In genomic region chr19:8143041-8143440, GRCh38 we compare ENCODE assay signal across 20 cellular contexts. TPM values are rescaled to one million over a fixed set of nuclear protein-coding genes. Genes with fewer than 3 reads are reported as not detected.
DNase-seq lines count a peak whose midpoint lies in the region; ATAC-seq, FAIRE-seq and TF ChIP-seq lines count a peak whose summit lies in the region.
"Had no signal": no experiment of that assay in that cellular context is flagged by ENCODE, and none has a peak within 500 bp of the region (broad histone marks: within the 10 kb centered on the region; RNA-seq: fewer than 3 reads in every experiment).

No MANE protein-coding gene starts in this region.

- TF ChIP-seq POLR2A in HepG2 (IDR thresholded peaks at IDR 0.05; ENCODE audit: insufficient read depth in 1 of 2, low read depth in 2 of 2, low read length in 2 of 2) (no peak), right lobe of liver (IDR thresholded peaks at IDR 0.05) (no peak)

- H3K4me1 Mint-ChIP-seq in progenitor cell of endocrine pancreas (ENCODE audit: low read depth): peaks cover 5% of the 10 kb centered on the region

- no TSS peak for BruUV-seq in HepG2 (replicated peaks; lab: Mats Ljungman, UMichigan)
- no TSS peak for BruUV-seq in mammary epithelial cell (replicated peaks; lab: Mats Ljungman, UMichigan)

- peaks cover 7 to 20% of the 10 kb centered on the region in 2 experiments; a peak in 4 of 5 replicates for H3K27me3 ChIP-seq in HepG2 (ENCODE audit: control insufficient read depth in 1 of 2, insufficient read depth in 2 of 2, low read length in 2 of 2)
- H3K27me3 ChIP-seq in right lobe of liver: peaks cover 0 to 4% of the 10 kb centered on the region in 2 donors
- H3K27me3 ChIP-seq in mammary epithelial cell (ENCODE audit: insufficient read depth, low read length): peaks cover 12% of the 10 kb centered on the region
- peaks cover 46% of the 10 kb centered on the region for H3K27me3 ChIP-seq in keratinocyte (ENCODE audit: control insufficient read depth, extremely low read depth, insufficient read depth, low read length)
- peaks cover 12% of the 10 kb centered on the region for H3K27me3 ChIP-seq in brain microvascular endothelial cell (replicated peaks)

- CTCF ChIA-PET in HepG2 (lab: Yijun Ruan, JAX; ENCODE audit: low intra/inter-chr PET ratio, low total read pairs) (no interaction called here), mammary epithelial cell (lab: Charles Lee; ENCODE audit: low non-redundant PET) (no interaction called here)

- no peak overlapping the region for H3K27ac Mint-ChIP-seq in progenitor cell of endocrine pancreas

- H3K27ac ChIP-seq in HepG2 (ENCODE audit: extremely low read length, insufficient read depth, low read length) (no peak overlapping the region), right lobe of liver (no peak overlapping the region), mammary epithelial cell (ENCODE audit: insufficient read depth, low read depth, low read length) (no peak overlapping the region), keratinocyte (ENCODE audit: control insufficient read depth, insufficient read depth, low read length) (no peak overlapping the region), brain microvascular endothelial cell (no peak overlapping the region)

- H3K9ac ChIP-seq in HepG2 (ENCODE audit: insufficient read depth, low read depth, low read length) (no peak overlapping the region), mammary epithelial cell (ENCODE audit: insufficient read depth, low read length) (no peak overlapping the region), keratinocyte (ENCODE audit: control insufficient read depth, extremely low read depth, insufficient read depth, low read length) (no peak overlapping the region)

- no peak for TF ChIP-seq RAD21 in HepG2 (CRISPR knock-in tag; IDR thresholded peaks at IDR 0.05)

- no peaks in the 10 kb centered on the region for H3K9me3 Mint-ChIP-seq in progenitor cell of endocrine pancreas (ENCODE audit: low read depth)

- no peaks in the 10 kb centered on the region for H3K27me3 Mint-ChIP-seq in progenitor cell of endocrine pancreas

- H4K20me1 ChIP-seq in HepG2 (ENCODE audit: insufficient read depth, low read length): no peaks in the 10 kb centered on the region
- H4K20me1 ChIP-seq in mammary epithelial cell (ENCODE audit: insufficient read depth, low read length): no peaks in the 10 kb centered on the region
- H4K20me1 ChIP-seq in keratinocyte (ENCODE audit: control insufficient read depth, extremely low read depth, insufficient read depth, low read length): no peaks in the 10 kb centered on the region

- no peak for FAIRE-seq in HepG2 (lab: Jason Lieb, UNC)
- no peak for FAIRE-seq in keratinocyte (lab: Jason Lieb, UNC)
- FAIRE-seq: GM12878, RCC 7860 had no signal

- POLR2A ChIA-PET in HepG2 (lab: Yijun Ruan, JAX): no interaction called here

- H3K4me2 ChIP-seq in HepG2 (ENCODE audit: low read depth, low read length) (peak overlapping the region; percentile 42; the same call in 1 of the 2 replicates), mammary epithelial cell (ENCODE audit: insufficient read depth, low read depth, low read length) (peak overlapping the region; percentile 8), keratinocyte (ENCODE audit: control insufficient read depth, extremely low read depth, insufficient read depth, low read depth, low read length) (peak overlapping the region; percentile 41)

- no peak overlapping the region for H3K4me3 Mint-ChIP-seq in progenitor cell of endocrine pancreas (ENCODE audit: low read depth)

- intact Hi-C loops in HepG2 (cut with micrococcal nuclease; ENCODE audit: unreplicated experiment) (no loop called here), right lobe of liver (cut with DNase I) (no loop called here), mammary epithelial cell (cut with micrococcal nuclease) (loop anchor here (10.0 kb wide), 1 partner anchor 98 kb away; no protein-coding TSS in a partner anchor)

- H2AFZ ChIP-seq in HepG2 (ENCODE audit: low read length): no peak overlapping the region
- peak overlapping the region; percentile 53 for H2AFZ ChIP-seq in mammary epithelial cell (ENCODE audit: low read depth, low read length)
- no peak overlapping the region for H2AFZ ChIP-seq in keratinocyte (ENCODE audit: control insufficient read depth, low read length)

- dilution Hi-C loops in mammary epithelial cell (cut with HindIII; ENCODE audit: low sequenced_read_pairs) (no loop called here), keratinocyte (cut with MboI; ENCODE audit: extremely low pct_ligation_motif_present, low sequenced_read_pairs) (no loop called here)

- DNase-seq in HepG2 (ENCODE audit: low spot score) (no peak), right lobe of liver (no peak), mammary epithelial cell (no peak), keratinocyte (ENCODE audit: low read depth, low spot score) (no peak), brain microvascular endothelial cell (no peak), progenitor cell of endocrine pancreas (ENCODE audit: low spot score, unreplicated experiment) (no peak)
- DNase-seq: 8988T, C1 segment of cervical spinal cord, DMS153, GOT3, NCI-H1417, NCI-H1930, NCI-H2171, NCI-H510A, SHP77 treated with DMSO at 0.1 percent for 48 hours had no signal

- H3K4me1 ChIP-seq in HepG2 (ENCODE audit: insufficient read depth, low read length) (peaks cover 68% of the 10 kb centered on the region), right lobe of liver (no peaks in the 10 kb centered on the region), mammary epithelial cell (ENCODE audit: insufficient read depth, low read length) (no peaks in the 10 kb centered on the region), keratinocyte (ENCODE audit: control insufficient read depth, extremely low read depth, insufficient read depth, low read length) (peaks cover 4% of the 10 kb centered on the region)

- H3K9me3 ChIP-seq in HepG2 (ENCODE audit: low read length): no peaks in the 10 kb centered on the region
- H3K9me3 ChIP-seq in right lobe of liver: no peaks in the 10 kb centered on the region
- no peaks in the 10 kb centered on the region for H3K9me3 ChIP-seq in mammary epithelial cell (replicated peaks; ENCODE audit: insufficient read depth, low read length)
- no peaks in the 10 kb centered on the region for H3K9me3 ChIP-seq in keratinocyte (ENCODE audit: control insufficient read depth, low read depth, low read length)

- no peak for ATAC-seq in HepG2
- no peak for ATAC-seq in right lobe of liver
- ATAC-seq in HG03378 (IDR thresholded peaks at IDR 0.05; ENCODE audit: unreplicated experiment): no peak
- ATAC-seq in GM18858 (IDR thresholded peaks at IDR 0.05; ENCODE audit: unreplicated experiment): no peak
- ATAC-seq: GM12878 had no signal

- H3K9me1 ChIP-seq in keratinocyte (ENCODE audit: control insufficient read depth, extremely low read depth, insufficient read depth, low read length): no peaks in the 10 kb centered on the region

- no peak for TF ChIP-seq CTCF in HepG2 (CRISPR knock-in tag; IDR thresholded peaks at IDR 0.05)
- TF ChIP-seq CTCF in right lobe of liver (IDR thresholded peaks at IDR 0.05): no peak
- TF ChIP-seq CTCF in mammary epithelial cell (conservative IDR thresholded peaks at IDR 0.05 in 1 of 2, IDR thresholded peaks at IDR 0.05 in 1 of 2; ENCODE audit: extremely low read depth in 1 of 2, insufficient read depth in 1 of 2, low read depth in 1 of 2, low read length in 2 of 2): no peak
- no peak for TF ChIP-seq CTCF in keratinocyte (optimal IDR thresholded peaks at IDR 0.05 in 1 of 3, IDR thresholded peaks at IDR 0.05 in 1 of 3, conservative IDR thresholded peaks at IDR 0.05 in 1 of 3; ENCODE audit: extremely low read depth in 1 of 3, insufficient read depth in 2 of 3, low read length in 3 of 3)
- TF ChIP-seq CTCF in brain microvascular endothelial cell (IDR thresholded peaks at IDR 0.05; ENCODE audit: low read depth, low read length, missing control alignments): no peak
- no peak for TF ChIP-seq CTCF in progenitor cell of endocrine pancreas (IDR thresholded peaks at IDR 0.05; ENCODE audit: unreplicated experiment)

- H3K79me2 ChIP-seq in HepG2 (ENCODE audit: insufficient read depth, low read length) (no peaks in the 10 kb centered on the region), mammary epithelial cell (ENCODE audit: insufficient read depth, low read length) (no peaks in the 10 kb centered on the region), keratinocyte (ENCODE audit: control insufficient read depth, insufficient read depth, low read length) (no peaks in the 10 kb centered on the region)

- in situ Hi-C loops in HepG2 (cut with HindIII; ENCODE audit: extremely low pct_ligation_motif_present, low pct_unique_long_range_greater_than_20kb): no loop called here
- in situ Hi-C loops in mammary epithelial cell (cut with MboI; ENCODE audit: low sequenced_read_pairs in 2 of 2): no loop called here
- in situ Hi-C loops in brain microvascular endothelial cell (cut with HindIII; ENCODE audit: low pct_ligation_motif_present, low sequenced_read_pairs): no loop called here

- no peaks in the 10 kb centered on the region for H3K36me3 ChIP-seq in HepG2 (replicated peaks in 1 of 2; ENCODE audit: control insufficient read depth in 1 of 2, insufficient read depth in 2 of 2, low read length in 2 of 2)
- no peaks in the 10 kb centered on the region for H3K36me3 ChIP-seq in right lobe of liver
- no peaks in the 10 kb centered on the region for H3K36me3 ChIP-seq in mammary epithelial cell (ENCODE audit: insufficient read depth, low read length)
- no peaks in the 10 kb centered on the region for H3K36me3 ChIP-seq in keratinocyte (ENCODE audit: control insufficient read depth in 2 of 2, extremely low read depth in 1 of 2, insufficient read depth in 2 of 2, low read length in 2 of 2)
- no peaks in the 10 kb centered on the region for H3K36me3 ChIP-seq in brain microvascular endothelial cell (replicated peaks)

- WGBS in HepG2 (ENCODE audit: low lambda C conversion rate): 37% methylated on average over 8 of the region's 10 CpGs
- 82% methylated on average over 9 of the region's 10 CpGs for WGBS in right lobe of liver (ENCODE audit: insufficient coverage, low coverage, low lambda C conversion rate, missing lambda C conversion rate)
- 8% methylated on average over 10 of the region's 10 CpGs for WGBS in mammary epithelial cell (ENCODE audit: low coverage, missing lambda C conversion rate)

- peaks cover 6% of the 10 kb centered on the region for H3K36me3 Mint-ChIP-seq in progenitor cell of endocrine pancreas (ENCODE audit: insufficient read depth)

- no peak for TF ChIP-seq EP300 in HepG2 (IDR thresholded peaks at IDR 0.05; ENCODE audit: low read depth in 2 of 2, low read length in 2 of 2)
- TF ChIP-seq EP300 in HepG2 (CRISPR knock-in tag; IDR thresholded peaks at IDR 0.05; ENCODE audit: borderline replicate concordance): no peak

- no peak overlapping the region for H3K4me3 ChIP-seq in HepG2 (replicated peaks in 1 of 3; ENCODE audit: insufficient read depth in 1 of 3, low read depth in 2 of 3, low read length in 3 of 3)
- no peak overlapping the region for H3K4me3 ChIP-seq in right lobe of liver
- H3K4me3 ChIP-seq in mammary epithelial cell (replicated peaks in 1 of 3; ENCODE audit: insufficient read depth in 1 of 3, low read depth in 2 of 3, low read length in 3 of 3): no peak overlapping the region
- H3K4me3 ChIP-seq in keratinocyte (ENCODE audit: control insufficient read depth in 2 of 3, extremely low read depth in 1 of 3, insufficient read depth in 2 of 3, low read depth in 1 of 3, low read length in 3 of 3): no peak overlapping the region
- no peak overlapping the region for H3K4me3 ChIP-seq in brain microvascular endothelial cell (ENCODE audit: low read depth, low read length)
- H3K4me3 ChIP-seq: GM12878 had no signal

RNA-seq across cellular contexts. Expression of gene FBN3, which starts 6.4 kb away (rescaled TPM):
- 0.20 TPM in 1 of 2 replicates, not detected in the other for total RNA-seq in HepG2 (2016; rRNA removed; fragmentation: Illumina TruSeq; extraction: Trizol)
- total RNA-seq in HepG2 (2016; cell fraction: cytosol; rRNA removed; fragmentation: Illumina TruSeq; extraction: Trizol; ENCODE audit: low read depth): not detected in 2 replicates
- 0.22 TPM in 1 of 2 replicates, not detected in the other for total RNA-seq in HepG2 (2016; cell fraction: insoluble cytoplasmic fraction; rRNA removed; fragmentation: Illumina TruSeq; extraction: Trizol)
- not detected in 2 replicates for total RNA-seq in HepG2 (2016; cell fraction: membrane; rRNA removed; fragmentation: Illumina TruSeq; extraction: Trizol)
- not detected in 2 replicates for total RNA-seq in HepG2 (2016; cell fraction: nucleus; rRNA removed; fragmentation: Illumina TruSeq; extraction: Trizol)
- polyA plus RNA-seq in HepG2 (2011; rRNA removed): 1.3 and 2.4 TPM in 2 replicates
- 0.23 and 0.86 TPM in 2 replicates for polyA plus RNA-seq in HepG2 (2011; cell fraction: cytosol; rRNA removed)
- polyA plus RNA-seq in HepG2 (2011; cell fraction: nucleus; rRNA removed): 9.1 and 12.7 TPM in 2 replicates
- 0.59 and 1.1 TPM in 2 replicates for polyA plus RNA-seq in HepG2 (2012)
- polyA plus RNA-seq in HepG2 (2016; cell fraction: cytosol; fragmentation: Illumina TruSeq; extraction: Trizol; ENCODE audit: low read depth): not detected in 2 replicates
- polyA plus RNA-seq in HepG2 (2016; cell fraction: insoluble cytoplasmic fraction; fragmentation: Illumina TruSeq; extraction: Trizol; ENCODE audit: low read depth): not detected in 2 replicates
- polyA plus RNA-seq in HepG2 (2016; cell fraction: membrane; fragmentation: Illumina TruSeq; extraction: Trizol; ENCODE audit: low read depth): not detected in 2 replicates
- 0.04 TPM in 1 of 2 replicates, not detected in the other for polyA plus RNA-seq in HepG2 (2016; cell fraction: nucleus; fragmentation: Illumina TruSeq; extraction: Trizol; ENCODE audit: insufficient read depth, low read depth)
- polyA minus RNA-seq in HepG2 (2011; rRNA and poly(A)+ RNA removed; ENCODE audit: low replicate concordance): 0.05 and 0.24 TPM in 2 replicates
- 1.1 TPM in 1 of 2 replicates, not detected in the other for polyA minus RNA-seq in HepG2 (2011; cell fraction: cytosol; rRNA and poly(A)+ RNA removed)
- 0.64 and 2.5 TPM in 2 replicates for polyA minus RNA-seq in HepG2 (2011; cell fraction: nucleus; rRNA and poly(A)+ RNA removed)
- total RNA-seq in right lobe of liver: under 1 TPM in 2 of 6 experiments, not detected in 4; 0.11 to 0.37 TPM
- total RNA-seq in mammary epithelial cell: under 1 TPM in 1 of 2 donors, not detected in 1; under 0.01 TPM
- polyA plus RNA-seq in mammary epithelial cell: not detected
- polyA minus RNA-seq in mammary epithelial cell: not detected
- polyA plus RNA-seq in keratinocyte: not detected in 3 replicates
- polyA plus RNA-seq in keratinocyte (2011; ENCODE audit: low read depth): not detected
- not detected in 2 replicates for polyA plus RNA-seq in keratinocyte (2011; cell fraction: cytosol; rRNA removed)
- not detected in 2 replicates for polyA plus RNA-seq in keratinocyte (2011; cell fraction: nucleus; rRNA removed)
- polyA plus RNA-seq in keratinocyte (2012; ENCODE audit: low replicate concordance): not detected in 2 replicates
- not detected in 3 replicates for polyA minus RNA-seq in keratinocyte
- not detected for polyA minus RNA-seq in keratinocyte (2011; cell fraction: cytosol; rRNA and poly(A)+ RNA removed)
- polyA minus RNA-seq in keratinocyte (2011; cell fraction: nucleus; rRNA and poly(A)+ RNA removed): not detected in 2 replicates
- total RNA-seq in progenitor cell of endocrine pancreas: 121 and 122 TPM in 2 replicates
- total RNA-seq: LHCN-M2 had no signal
- polyA plus RNA-seq: GM12878 had no signal

Comparison
In these comparisons a context has a peak if more than half of its experiments do, and no peak if none do; other contexts are left out.
1. RNA of gene FBN3, which starts 6.4 kb away (total RNA-seq): 121 to 122 TPM in progenitor cell of endocrine pancreas; 0.20 to 0.22 TPM in HepG2, 0.11 to 0.37 TPM in right lobe of liver and under 0.01 TPM in mammary epithelial cell; every median in the first group is over 10 times any median in the second.
2. Peak in every context shown above with its lines, with median percentiles within 50 percentile points of each other: H3K4me2 ChIP-seq.